20 cellular contexts compared by ENCODE assay signal in the genomic region with DNA sequence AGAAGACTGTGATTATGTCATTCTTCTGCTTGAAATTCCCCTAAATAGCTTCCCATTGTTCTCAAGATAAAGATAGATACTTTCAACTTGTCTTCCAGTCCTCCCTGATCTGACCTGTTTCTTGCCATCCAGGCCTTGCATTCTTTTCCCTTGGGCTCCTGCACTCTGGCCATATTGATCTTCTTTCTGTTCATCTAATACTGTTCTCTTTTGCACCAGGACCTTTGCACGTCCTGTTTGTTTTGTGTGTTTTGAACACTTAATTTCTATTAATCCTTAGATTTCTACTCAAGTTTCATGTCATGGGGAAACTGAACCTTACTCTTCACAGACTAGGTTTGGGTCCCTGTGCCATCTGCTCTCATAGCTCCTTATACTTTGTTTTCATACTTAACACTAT.
DNase-seq lines count a peak whose midpoint lies in the region; ATAC-seq, FAIRE-seq and TF ChIP-seq lines count a peak whose summit lies in the region.
"Had no signal": no experiment of that assay in that cellular context is flagged by ENCODE, and none has a peak within 500 bp of the region (broad histone marks: within the 10 kb centered on the region; RNA-seq: fewer than 3 reads in every experiment).

No MANE protein-coding gene starts in this region.

- no peaks in the 10 kb centered on the region for H3K9me3 ChIP-seq in A549
- H3K9me3 ChIP-seq in HEK293 (ENCODE audit: control insufficient read depth, insufficient read depth, low read depth, low read length), result no peaks in the 10 kb centered on the region
- H3K9me3 ChIP-seq in RWPE2 (ENCODE audit: severe bottlenecking), result no peaks in the 10 kb centered on the region
- no peaks in the 10 kb centered on the region for H3K9me3 ChIP-seq in colonic mucosa
- H3K9me3 ChIP-seq in CD4-positive, alpha-beta memory T cell (ENCODE audit: control insufficient read depth in 1 of 2, low read length in 2 of 2), result no peaks in the 10 kb centered on the region
- H3K9me3 ChIP-seq: HAP-1 had no signal

- peaks cover 0 to 9% (median 6%) of the 10 kb centered on the region in 4 donors for H3K4me1 Mint-ChIP-seq in CD4-positive, alpha-beta memory T cell

- TF ChIP-seq POLR2A in A549 (IDR thresholded peaks at IDR 0.05; ENCODE audit: low read length), result no peak

- H3K27me3 ChIP-seq in RWPE2 (ENCODE audit: insufficient read depth, poor library complexity, severe bottlenecking) (no peaks in the 10 kb centered on the region), colonic mucosa (no peaks in the 10 kb centered on the region)
- H3K27me3 ChIP-seq in CD4-positive, alpha-beta memory T cell (ENCODE audit: insufficient read depth, low read length), result no peaks in the 10 kb centered on the region

- peaks cover 0 to 16% (median 8%) of the 10 kb centered on the region in 8 donors for H3K9me3 Mint-ChIP-seq in CD4-positive, alpha-beta memory T cell
- H3K9me3 Mint-ChIP-seq: CD4-positive, alpha-beta T cell had no signal

- ATAC-seq in A549 (no peak), RWPE2 (ENCODE audit: low read depth) (no peak)
- ATAC-seq: GM12878 had no signal

- no peak overlapping the region for H3K27ac Mint-ChIP-seq in CD4-positive, alpha-beta memory T cell
- H3K27ac Mint-ChIP-seq: CD4-positive, alpha-beta T cell; IgD-negative memory B cell had no signal

- H3K36me3 Mint-ChIP-seq in CD4-positive, alpha-beta memory T cell, result peaks cover 5 to 12% of the 10 kb centered on the region in 2 donors

- DNase-seq in A549 (ENCODE audit: low read depth in 1 of 2, low spot score in 1 of 2) (no peak), RWPE2 (ENCODE audit: low spot score) (no peak), fibroblast of the aortic adventitia (ENCODE audit: low read depth) (peak; percentile 9), colonic mucosa (no peak)
- DNase-seq in CD4-positive, alpha-beta memory T cell, result no peak
- DNase-seq: AML-193; CD4-positive, alpha-beta T cell; DMS153; DND-41; EL; GM23248; KBM-7 had no signal

- no peak for TF ChIP-seq EP300 in A549 (IDR thresholded peaks at IDR 0.05)

- H3K4me2 ChIP-seq in A549, result no peak overlapping the region

- WGBS in A549 (ENCODE audit: missing lambda C conversion rate), result 89% methylated on average over 1 of the region's 1 CpG

- FAIRE-seq in A549 (lab: Jason Lieb, UNC), result no peak
- FAIRE-seq: A204.1, GM12878, GM19239 had no signal

- TF ChIP-seq CTCF in A549 (IDR thresholded peaks at IDR 0.05) (no peak), HEK293 (tag by site-specific recombination; IDR thresholded peaks at IDR 0.05) (no peak), RWPE2 (IDR thresholded peaks at IDR 0.05; ENCODE audit: poor library complexity, severe bottlenecking) (no peak), fibroblast of the aortic adventitia (IDR thresholded peaks at IDR 0.05; ENCODE audit: insufficient read depth, low read length) (no peak), colonic mucosa (IDR thresholded peaks at IDR 0.05) (no peak)

- CTCF ChIA-PET in A549 (lab: Yijun Ruan, JAX), result interaction anchor here (1.7 kb wide), 1 partner anchor 315 kb away, joined by 7 read pairs; no protein-coding TSS in a partner anchor
- CTCF ChIA-PET in HEK293 (lab: Yijun Ruan, JAX), result interaction anchor here (0.6 to 0.8 kb wide), 3 partner anchors 14 to 314 kb away, joined by 3 to 4 read pairs (median 3); no protein-coding TSS in a partner anchor
- CTCF ChIA-PET in CD4-positive, alpha-beta memory T cell (lab: Charles Lee; ENCODE audit: partially characterized antibody), result interaction anchor here (1.2 kb wide), 1 partner anchor 739 kb away, joined by 3 read pairs; no protein-coding TSS in a partner anchor

- POLR2A ChIA-PET in A549 (lab: Yijun Ruan, JAX) (no interaction called here), HEK293 (lab: Yijun Ruan, JAX) (no interaction called here)
- POLR2A ChIA-PET in CD4-positive, alpha-beta memory T cell (lab: Charles Lee; ENCODE audit: partially characterized antibody), result no interaction called here

- no peak for TF ChIP-seq RAD21 in A549 (conservative IDR thresholded peaks at IDR 0.05 in 1 of 2, IDR thresholded peaks at IDR 0.05 in 1 of 2)

- H3K27ac ChIP-seq in A549 (peak overlapping the region; percentile 3 to 82; a peak in 4 of 6 replicates), HEK293 (ENCODE audit: extremely low read depth, low read depth, low read length) (no peak overlapping the region), RWPE2 (ENCODE audit: poor library complexity, severe bottlenecking) (peak overlapping the region; percentile 96), colonic mucosa (no peak overlapping the region)
- no peak overlapping the region for H3K27ac ChIP-seq in CD4-positive, alpha-beta memory T cell (ENCODE audit: low read depth, low read length)
- H3K27ac ChIP-seq: C4-2B, GM23248, HL-60 had no signal

- H3K36me3 ChIP-seq in HEK293 (ENCODE audit: control insufficient read depth in 2 of 2, insufficient read depth in 1 of 2, low read length in 2 of 2) (no peaks in the 10 kb centered on the region), RWPE2 (ENCODE audit: low read depth) (no peaks in the 10 kb centered on the region), colonic mucosa (no peaks in the 10 kb centered on the region)
- H3K36me3 ChIP-seq in CD4-positive, alpha-beta memory T cell (ENCODE audit: insufficient read depth, low read length), result no peaks in the 10 kb centered on the region
- H3K36me3 ChIP-seq: HAP-1 had no signal

- H3K4me3 Mint-ChIP-seq in CD4-positive, alpha-beta memory T cell, result no peak overlapping the region
- H3K4me3 Mint-ChIP-seq: CD4-positive, alpha-beta T cell; IgD-negative memory B cell had no signal

- intact Hi-C loops in colonic mucosa (cut with DNase I), result no loop called here
- intact Hi-C loops in CD4-positive, alpha-beta memory T cell (cut with micrococcal nuclease), result no loop called here

- no peaks in the 10 kb centered on the region for H3K27me3 Mint-ChIP-seq in CD4-positive, alpha-beta memory T cell
- H3K27me3 Mint-ChIP-seq: CD4-positive, alpha-beta T cell had no signal

- peaks cover 45% of the 10 kb centered on the region for H3K4me1 ChIP-seq in A549
- H3K4me1 ChIP-seq in HEK293 (ENCODE audit: control insufficient read depth, insufficient read depth, low read length), result no peaks in the 10 kb centered on the region
- H3K4me1 ChIP-seq in RWPE2 (ENCODE audit: insufficient read depth, poor library complexity, severe bottlenecking), result peaks cover 36% of the 10 kb centered on the region
- peaks cover 5% of the 10 kb centered on the region for H3K4me1 ChIP-seq in colonic mucosa
- H3K4me1 ChIP-seq in CD4-positive, alpha-beta memory T cell (ENCODE audit: insufficient read depth, low read length), result no peaks in the 10 kb centered on the region

- no peak overlapping the region for H3K9ac ChIP-seq in colonic mucosa (ENCODE audit: low read depth in 2 of 2, low read length in 2 of 2)
- H3K9ac ChIP-seq: GM23248 had no signal

- no peak overlapping the region for H3K4me3 ChIP-seq in A549
- H3K4me3 ChIP-seq in HEK293 (ENCODE audit: low read depth, low read length), result no peak overlapping the region
- no peak overlapping the region for H3K4me3 ChIP-seq in RWPE2 (ENCODE audit: severe bottlenecking)
- H3K4me3 ChIP-seq in fibroblast of the aortic adventitia (ENCODE audit: low read depth, low read length), result no peak overlapping the region
- H3K4me3 ChIP-seq in colonic mucosa, result no peak overlapping the region
- H3K4me3 ChIP-seq in CD4-positive, alpha-beta memory T cell (ENCODE audit: low read length in 2 of 2), result no peak overlapping the region
- H3K4me3 ChIP-seq: GM12878, GM23248, HAP-1 had no signal

TF ChIP-seq in A549, 52 proteins besides CTCF, POLR2A, EP300 and RAD21:
- no peak for TF ChIP-seq TFCP2L1 (CRISPR knock-in tag; IDR thresholded peaks at IDR 0.05)
- TF ChIP-seq SREBF2 (IDR thresholded peaks at IDR 0.05), result no peak
- no peak for TF ChIP-seq NR3C1 (IDR thresholded peaks at IDR 0.05)
- TF ChIP-seq SMC3 (IDR thresholded peaks at IDR 0.05), result no peak
- no peak for TF ChIP-seq CBX2 (IDR thresholded peaks at IDR 0.05; ENCODE audit: borderline replicate concordance, low read depth)
TF ChIP-seq in A549: peak in this region for 0.

TF ChIP-seq in HEK293, 187 proteins besides CTCF, POLR2A, EP300 and RAD21:
- TF ChIP-seq ZFP3 (tag by site-specific recombination; IDR thresholded peaks at IDR 0.05; ENCODE audit: low read depth) (no peak), ZNF623 (tag by site-specific recombination; IDR thresholded peaks at IDR 0.05) (peak; percentile 68)

Comparison
In these comparisons a context has a peak if more than half of its experiments do, and no peak if none do; other contexts are left out.
1. H3K27ac ChIP-seq: peak in A549 (2 of 2) and RWPE2 (single experiment); none in HEK293 (single experiment), colonic mucosa (single experiment) and CD4-positive, alpha-beta memory T cell (single experiment).